In genomic region chr21:44846201-44846484, GRCh38 we compare ENCODE assay signal across 1 cellular context.
TF ChIP-seq lines count a peak whose summit lies in the region.

No MANE protein-coding gene starts in this region.

TF ChIP-seq in IMR-90, 13 proteins besides CTCF, POLR2A, EP300 and RAD21 (continued from another document):
- TF ChIP-seq NFE2L2 (IDR thresholded peaks at IDR 0.05; ENCODE audit: low read depth, low read length) (no peak), MAZ (IDR thresholded peaks at IDR 0.05; ENCODE audit: borderline replicate concordance, low read depth, low read length) (no peak), MAFK (IDR thresholded peaks at IDR 0.05; ENCODE audit: low read depth, low read length) (no peak), FOS (IDR thresholded peaks at IDR 0.05; ENCODE audit: low read depth, low read length) (no peak), MXI1 (IDR thresholded peaks at IDR 0.05; ENCODE audit: borderline replicate concordance, low read depth, low read length) (no peak), BHLHE40 (IDR thresholded peaks at IDR 0.05; ENCODE audit: low read depth, low read length) (no peak), CHD1 (IDR thresholded peaks at IDR 0.05; ENCODE audit: low read depth, low read length) (no peak)
- TF ChIP-seq, protein P1, sequence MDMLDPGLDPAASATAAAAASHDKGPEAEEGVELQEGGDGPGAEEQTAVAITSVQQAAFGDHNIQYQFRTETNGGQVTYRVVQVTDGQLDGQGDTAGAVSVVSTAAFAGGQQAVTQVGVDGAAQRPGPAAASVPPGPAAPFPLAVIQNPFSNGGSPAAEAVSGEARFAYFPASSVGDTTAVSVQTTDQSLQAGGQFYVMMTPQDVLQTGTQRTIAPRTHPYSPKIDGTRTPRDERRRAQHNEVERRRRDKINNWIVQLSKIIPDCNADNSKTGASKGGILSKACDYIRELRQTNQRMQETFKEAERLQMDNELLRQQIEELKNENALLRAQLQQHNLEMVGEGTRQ (IDR thresholded peaks at IDR 0.05; ENCODE audit: low read depth, low read length), result no peak
TF ChIP-seq in IMR-90: peak in this region for 0.
